In genomic region chr17:60602385-60602742, GRCh38 we compare ENCODE assay signal across 8 cellular contexts. TPM values are rescaled to one million over a fixed set of nuclear protein-coding genes. Genes with fewer than 3 reads are reported as not detected.
DNase-seq lines count a peak whose midpoint lies in the region; FAIRE-seq and TF ChIP-seq lines count a peak whose summit lies in the region.

No MANE protein-coding gene starts in this region.

- intact Hi-C loops in Calu3 (cut with micrococcal nuclease; ENCODE audit: unreplicated experiment) (no loop called here), endothelial cell of umbilical vein (cut with micrococcal nuclease) (loop anchor here (1.0 kb wide), 1 partner anchor 36 kb away; no protein-coding TSS in a partner anchor)

- no TSS peak for BruUV-seq in Calu3 (replicated peaks; lab: Mats Ljungman, UMichigan)
- no TSS peak for BruUV-seq in endothelial cell of umbilical vein (replicated peaks; lab: Mats Ljungman, UMichigan)

- H3K27me3 ChIP-seq in OCI-LY3 (ENCODE audit: low read depth, low read length) (peaks cover 9% of the 10 kb centered on the region; the same call in 1 of the 2 replicates), endothelial cell of umbilical vein (ENCODE audit: control insufficient read depth in 2 of 2, insufficient read depth in 2 of 2, low read length in 2 of 2) (no peaks in the 10 kb centered on the region), neutrophil (no peaks in the 10 kb centered on the region)

- peak overlapping the region; percentile 70 for H3K27ac Mint-ChIP-seq in Calu3 (ENCODE audit: unreplicated experiment)

- peaks cover 25% of the 10 kb centered on the region for H3K4me1 ChIP-seq in OCI-LY3 (ENCODE audit: low read length)
- H3K4me1 ChIP-seq in endothelial cell of umbilical vein (ENCODE audit: control insufficient read depth, extremely low read depth, insufficient read depth, low read length) = peaks cover 19% of the 10 kb centered on the region
- H3K4me1 ChIP-seq in neutrophil (ENCODE audit: control insufficient read depth in 1 of 2, insufficient read depth in 1 of 2, low read depth in 1 of 2, low read length in 1 of 2) = peaks cover 48 to 50% of the 10 kb centered on the region in 2 experiments

- no peak for FAIRE-seq in endothelial cell of umbilical vein (lab: Jason Lieb, UNC)

- H3K9ac ChIP-seq in OCI-LY3 (ENCODE audit: low read length) (no peak overlapping the region), endothelial cell of umbilical vein (replicated peaks; ENCODE audit: extremely low read depth, insufficient read depth, low read length) (peak overlapping the region; percentile 84)

- TF ChIP-seq CTCF in Calu3 (IDR thresholded peaks at IDR 0.05; ENCODE audit: unreplicated experiment) (no peak), OCI-LY3 (IDR thresholded peaks at IDR 0.05; ENCODE audit: low read depth, low read length) (no peak), endothelial cell of umbilical vein (IDR thresholded peaks at IDR 0.05; ENCODE audit: extremely low read depth in 1 of 2, insufficient read depth in 1 of 2, low read depth in 1 of 2, low read length in 2 of 2) (no peak), neutrophil (IDR thresholded peaks at IDR 0.05) (no peak)

- H3K36me3 Mint-ChIP-seq in Calu3 (ENCODE audit: insufficient read depth, unreplicated experiment) = peaks cover 41% of the 10 kb centered on the region

- dilution Hi-C loops in endothelial cell of umbilical vein (cut with MboI; ENCODE audit: extremely low pct_ligation_motif_present, low sequenced_read_pairs) = no loop called here

- H3K79me2 ChIP-seq in OCI-LY3 (ENCODE audit: low read length) = peaks cover 73% of the 10 kb centered on the region
- peaks cover 71% of the 10 kb centered on the region for H3K79me2 ChIP-seq in endothelial cell of umbilical vein (ENCODE audit: control insufficient read depth, insufficient read depth, low read length)

- peaks cover 20% of the 10 kb centered on the region for H3K4me1 Mint-ChIP-seq in Calu3 (ENCODE audit: low read depth, unreplicated experiment)

- H3K27ac ChIP-seq in OCI-LY3 (ENCODE audit: low read length) = no peak overlapping the region
- H3K27ac ChIP-seq in endothelial cell of umbilical vein (ENCODE audit: insufficient read depth, low read depth, low read length) = peak overlapping the region; percentile 74
- no peak overlapping the region for H3K27ac ChIP-seq in neutrophil

- DNase-seq in Calu3 (no peak), endothelial cell of umbilical vein (ENCODE audit: low read depth, low spot score) (no peak), occipital lobe (lab: John Stamatoyannopoulos, UW) (no peak), glomerular visceral epithelial cell (ENCODE audit: extremely low spot score) (no peak), SW480 (ENCODE audit: low spot score) (no peak), NCI-H1092 (lab: John Stamatoyannopoulos, UW) (no peak)

- CTCF ChIA-PET in Calu3 (lab: Charles Lee) (interaction anchor here (0.7 kb wide), 1 partner anchor 77 kb away, joined by 3 read pairs; no protein-coding TSS in a partner anchor), endothelial cell of umbilical vein (lab: Charles Lee) (interaction anchor here (1.0 to 7.4 kb wide), 4 partner anchors 14 to 37 kb away, joined by 4 to 162 read pairs (median 13); no protein-coding TSS in a partner anchor)

- H3K9me1 ChIP-seq in endothelial cell of umbilical vein (replicated peaks; ENCODE audit: control insufficient read depth, extremely low read depth, insufficient read depth, low read length) = no peaks in the 10 kb centered on the region

- H2AFZ ChIP-seq in OCI-LY3 (ENCODE audit: low read depth, low read length) (no peak overlapping the region), endothelial cell of umbilical vein (ENCODE audit: low read depth, low read length) (peak overlapping the region; percentile 60)

- H3K9me3 Mint-ChIP-seq in Calu3 (ENCODE audit: low read depth, unreplicated experiment) = no peaks in the 10 kb centered on the region

- TF ChIP-seq POLR2A in endothelial cell of umbilical vein (IDR thresholded peaks at IDR 0.05; ENCODE audit: low read depth, low read length) = no peak

- no peaks in the 10 kb centered on the region for H3K27me3 Mint-ChIP-seq in Calu3 (ENCODE audit: unreplicated experiment)

- H4K20me1 ChIP-seq in OCI-LY3 (ENCODE audit: insufficient read depth, low read length) (peaks cover 39% of the 10 kb centered on the region), endothelial cell of umbilical vein (replicated peaks; ENCODE audit: control insufficient read depth, extremely low read depth, insufficient read depth, low read length) (peaks cover 8% of the 10 kb centered on the region)

- peaks cover 3% of the 10 kb centered on the region for H3K36me3 ChIP-seq in OCI-LY3 (replicated peaks; ENCODE audit: low read depth, low read length)
- H3K36me3 ChIP-seq in endothelial cell of umbilical vein (ENCODE audit: control insufficient read depth in 2 of 2, extremely low read depth in 1 of 2, insufficient read depth in 2 of 2, low read length in 2 of 2) = no peaks in the 10 kb centered on the region
- H3K36me3 ChIP-seq in neutrophil = no peaks in the 10 kb centered on the region

- H3K4me3 Mint-ChIP-seq in Calu3 (ENCODE audit: low read depth, unreplicated experiment) = peak overlapping the region; percentile 94

- H3K4me3 ChIP-seq in OCI-LY3 (ENCODE audit: low read length) (peak overlapping the region; percentile 83), endothelial cell of umbilical vein (replicated peaks in 1 of 3; ENCODE audit: insufficient read depth in 1 of 3, low read depth in 1 of 3, low read length in 3 of 3) (peak overlapping the region; percentile 63 to 98 (median 96)), neutrophil (ENCODE audit: low read depth in 1 of 2, low read length in 1 of 2) (peak overlapping the region; percentile 86 to 92)

- H3K9me3 ChIP-seq in OCI-LY3 (ENCODE audit: insufficient read depth, low read length) (no peaks in the 10 kb centered on the region), endothelial cell of umbilical vein (replicated peaks; ENCODE audit: control insufficient read depth, insufficient read depth, low read length) (no peaks in the 10 kb centered on the region), neutrophil (no peaks in the 10 kb centered on the region)

- POLR2A ChIA-PET in endothelial cell of umbilical vein (lab: Charles Lee) = interaction anchor here (1.4 to 1.9 kb wide), 2 partner anchors 28 to 32 kb away, joined by 3 to 5 read pairs; no protein-coding TSS in a partner anchor

- H3K4me2 ChIP-seq in OCI-LY3 (ENCODE audit: low read length) = peak overlapping the region; percentile 84
- H3K4me2 ChIP-seq in endothelial cell of umbilical vein (ENCODE audit: insufficient read depth, low read length) = peak overlapping the region; percentile 96

TF ChIP-seq in endothelial cell of umbilical vein, 7 proteins besides CTCF, POLR2A, EP300 and RAD21:
- TF ChIP-seq GATA2 (IDR thresholded peaks at IDR 0.05; ENCODE audit: insufficient read depth, insufficient read length, low read depth, low read length) (no peak), EZH2 (IDR thresholded peaks at IDR 0.05; ENCODE audit: borderline replicate concordance, low read depth, low read length, severe bottlenecking) (no peak), MYC (IDR thresholded peaks at IDR 0.05; ENCODE audit: low read depth, low read length) (no peak), POLR2AphosphoS5 (IDR thresholded peaks at IDR 0.05; ENCODE audit: insufficient read depth, low read depth, low read length) (no peak), JUN (IDR thresholded peaks at IDR 0.05; ENCODE audit: borderline replicate concordance, insufficient read depth, insufficient read length, low read depth) (no peak), MAX (IDR thresholded peaks at IDR 0.05; ENCODE audit: insufficient read depth, insufficient read length) (no peak), FOS (IDR thresholded peaks at IDR 0.05; ENCODE audit: borderline replicate concordance, insufficient read depth, low read length) (no peak)
TF ChIP-seq in endothelial cell of umbilical vein: peak in this region for 0.

RNA-seq across cellular contexts. Expression of gene PPM1D, which starts 2.4 kb away (rescaled TPM):
- total RNA-seq in Calu3 (2022) = 7.6 and 7.7 TPM in 2 replicates
- total RNA-seq in endothelial cell of umbilical vein = 18.6 and 19.0 TPM in 2 replicates
- polyA plus RNA-seq in endothelial cell of umbilical vein = 7.0 and 7.9 TPM in 2 replicates
- polyA plus RNA-seq in endothelial cell of umbilical vein (2011; cell fraction: cytosol; rRNA removed) = 8.9 and 10.4 TPM in 2 replicates
- 9.4 and 10.8 TPM in 2 replicates for polyA plus RNA-seq in endothelial cell of umbilical vein (2011; cell fraction: nucleus; rRNA removed)
- 13.5 and 14.6 TPM in 2 replicates for polyA plus RNA-seq in endothelial cell of umbilical vein (2012)
- 21.1 and 21.2 TPM in 2 replicates for polyA minus RNA-seq in endothelial cell of umbilical vein
- 8.6 TPM for polyA minus RNA-seq in endothelial cell of umbilical vein (2011; cell fraction: cytosol; rRNA and poly(A)+ RNA removed)
- polyA minus RNA-seq in endothelial cell of umbilical vein (2011; cell fraction: nucleus; rRNA and poly(A)+ RNA removed) = 12.6 and 14.8 TPM in 2 replicates
- 16.2 TPM for total RNA-seq in occipital lobe
